ENCODE assay signal across 1 cellular context in the genomic region with DNA sequence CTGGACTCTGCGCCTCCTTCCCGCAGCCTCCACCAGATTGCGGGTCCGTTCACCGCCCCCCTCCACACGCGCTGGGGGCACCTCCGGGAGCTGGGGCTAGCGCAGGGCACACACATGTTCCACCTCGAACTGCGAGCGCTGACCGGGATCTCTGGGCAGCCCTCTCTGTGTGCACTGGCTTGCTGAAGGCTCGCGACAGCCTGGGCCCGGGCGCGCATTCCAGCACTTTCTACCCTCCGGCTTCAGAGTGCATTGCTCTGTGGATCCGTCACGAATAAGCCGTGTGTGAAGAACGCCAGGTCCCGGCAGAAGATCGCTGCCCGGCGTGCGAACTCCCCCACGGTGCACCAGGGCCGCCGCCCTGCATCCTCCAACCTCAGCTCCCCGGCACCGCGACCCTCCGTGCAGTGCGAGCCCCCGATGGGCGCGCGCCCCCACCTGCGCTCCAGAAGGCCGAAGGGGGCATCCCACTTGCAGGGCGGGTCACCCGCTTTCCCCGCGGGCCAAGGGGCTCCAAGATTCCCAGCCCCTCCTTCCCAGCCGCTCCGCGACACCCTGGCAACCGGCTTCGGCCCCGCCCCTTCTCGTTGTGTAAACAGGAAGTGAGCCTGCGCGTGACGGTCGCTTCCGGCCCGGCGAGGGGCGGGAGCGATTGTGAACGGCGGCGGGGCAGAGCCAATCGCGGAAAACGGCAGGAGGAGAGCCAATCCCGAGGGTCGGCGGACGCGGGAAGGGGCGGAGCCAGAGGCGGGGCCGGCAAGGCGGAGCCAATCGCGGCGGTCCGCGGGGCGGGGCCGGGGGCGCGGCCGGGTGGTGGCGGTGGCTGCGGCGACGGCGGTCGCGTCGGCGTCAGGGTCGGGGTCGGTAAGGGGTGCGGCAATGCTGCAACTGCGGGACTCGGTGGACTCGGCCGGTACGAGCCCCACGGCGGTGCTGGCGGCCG.
TF ChIP-seq lines count a peak whose summit lies in the region.

A gene (plus strand): TSS at position 822 of the 943 bp plus-strand sequence. CDS start 58 bp downstream, at position 880.

TF ChIP-seq in HEK293, 187 proteins besides CTCF, POLR2A, EP300 and RAD21 (continued from another document and continues in another):
- TF ChIP-seq, protein P1, sequence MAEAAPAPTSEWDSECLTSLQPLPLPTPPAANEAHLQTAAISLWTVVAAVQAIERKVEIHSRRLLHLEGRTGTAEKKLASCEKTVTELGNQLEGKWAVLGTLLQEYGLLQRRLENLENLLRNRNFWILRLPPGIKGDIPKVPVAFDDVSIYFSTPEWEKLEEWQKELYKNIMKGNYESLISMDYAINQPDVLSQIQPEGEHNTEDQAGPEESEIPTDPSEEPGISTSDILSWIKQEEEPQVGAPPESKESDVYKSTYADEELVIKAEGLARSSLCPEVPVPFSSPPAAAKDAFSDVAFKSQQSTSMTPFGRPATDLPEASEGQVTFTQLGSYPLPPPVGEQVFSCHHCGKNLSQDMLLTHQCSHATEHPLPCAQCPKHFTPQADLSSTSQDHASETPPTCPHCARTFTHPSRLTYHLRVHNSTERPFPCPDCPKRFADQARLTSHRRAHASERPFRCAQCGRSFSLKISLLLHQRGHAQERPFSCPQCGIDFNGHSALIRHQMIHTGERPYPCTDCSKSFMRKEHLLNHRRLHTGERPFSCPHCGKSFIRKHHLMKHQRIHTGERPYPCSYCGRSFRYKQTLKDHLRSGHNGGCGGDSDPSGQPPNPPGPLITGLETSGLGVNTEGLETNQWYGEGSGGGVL (tag by site-specific recombination; IDR thresholded peaks at IDR 0.05), result no peak
- TF ChIP-seq KLF7 (tag by site-specific recombination; IDR thresholded peaks at IDR 0.05; ENCODE audit: borderline replicate concordance), result no peak
- TF ChIP-seq ZNF76 (tag by site-specific recombination; IDR thresholded peaks at IDR 0.05; ENCODE audit: borderline replicate concordance, low read depth), result peak; percentile 83
- no peak for TF ChIP-seq YY2 (tag by site-specific recombination; IDR thresholded peaks at IDR 0.05)
- no peak for TF ChIP-seq REPIN1 (tag by site-specific recombination; IDR thresholded peaks at IDR 0.05; ENCODE audit: low read depth)
- TF ChIP-seq ZNF561 (tag by site-specific recombination; IDR thresholded peaks at IDR 0.05; ENCODE audit: borderline replicate concordance), result no peak
- no peak for TF ChIP-seq ZSCAN30 (tag by site-specific recombination; IDR thresholded peaks at IDR 0.05)
- TF ChIP-seq ZNF211 (tag by site-specific recombination; IDR thresholded peaks at IDR 0.05; ENCODE audit: low read depth), result no peak
- no peak for TF ChIP-seq ZNF19 (tag by site-specific recombination; IDR thresholded peaks at IDR 0.05; ENCODE audit: low read depth)
- TF ChIP-seq, protein P2, sequence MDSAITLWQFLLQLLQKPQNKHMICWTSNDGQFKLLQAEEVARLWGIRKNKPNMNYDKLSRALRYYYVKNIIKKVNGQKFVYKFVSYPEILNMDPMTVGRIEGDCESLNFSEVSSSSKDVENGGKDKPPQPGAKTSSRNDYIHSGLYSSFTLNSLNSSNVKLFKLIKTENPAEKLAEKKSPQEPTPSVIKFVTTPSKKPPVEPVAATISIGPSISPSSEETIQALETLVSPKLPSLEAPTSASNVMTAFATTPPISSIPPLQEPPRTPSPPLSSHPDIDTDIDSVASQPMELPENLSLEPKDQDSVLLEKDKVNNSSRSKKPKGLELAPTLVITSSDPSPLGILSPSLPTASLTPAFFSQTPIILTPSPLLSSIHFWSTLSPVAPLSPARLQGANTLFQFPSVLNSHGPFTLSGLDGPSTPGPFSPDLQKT (IDR thresholded peaks at IDR 0.05; ENCODE audit: borderline replicate concordance, low read depth, low read length), result peak; percentile 56; the same call in 1 of the 2 replicates
- TF ChIP-seq ZNF530 (tag by site-specific recombination; IDR thresholded peaks at IDR 0.05; ENCODE audit: low read depth), result no peak
- TF ChIP-seq ZNF175 (tag by site-specific recombination; IDR thresholded peaks at IDR 0.05), result no peak
- no peak for TF ChIP-seq GFI1B (tag by site-specific recombination; IDR thresholded peaks at IDR 0.05)
- TF ChIP-seq, protein P3, sequence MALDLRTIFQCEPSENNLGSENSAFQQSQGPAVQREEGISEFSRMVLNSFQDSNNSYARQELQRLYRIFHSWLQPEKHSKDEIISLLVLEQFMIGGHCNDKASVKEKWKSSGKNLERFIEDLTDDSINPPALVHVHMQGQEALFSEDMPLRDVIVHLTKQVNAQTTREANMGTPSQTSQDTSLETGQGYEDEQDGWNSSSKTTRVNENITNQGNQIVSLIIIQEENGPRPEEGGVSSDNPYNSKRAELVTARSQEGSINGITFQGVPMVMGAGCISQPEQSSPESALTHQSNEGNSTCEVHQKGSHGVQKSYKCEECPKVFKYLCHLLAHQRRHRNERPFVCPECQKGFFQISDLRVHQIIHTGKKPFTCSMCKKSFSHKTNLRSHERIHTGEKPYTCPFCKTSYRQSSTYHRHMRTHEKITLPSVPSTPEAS (tag by site-specific recombination; IDR thresholded peaks at IDR 0.05), result no peak
- no peak for TF ChIP-seq ZNF423 (tag by site-specific recombination; IDR thresholded peaks at IDR 0.05)
- no peak for TF ChIP-seq ZNF121 (tag by site-specific recombination; IDR thresholded peaks at IDR 0.05)
- TF ChIP-seq, protein P4, sequence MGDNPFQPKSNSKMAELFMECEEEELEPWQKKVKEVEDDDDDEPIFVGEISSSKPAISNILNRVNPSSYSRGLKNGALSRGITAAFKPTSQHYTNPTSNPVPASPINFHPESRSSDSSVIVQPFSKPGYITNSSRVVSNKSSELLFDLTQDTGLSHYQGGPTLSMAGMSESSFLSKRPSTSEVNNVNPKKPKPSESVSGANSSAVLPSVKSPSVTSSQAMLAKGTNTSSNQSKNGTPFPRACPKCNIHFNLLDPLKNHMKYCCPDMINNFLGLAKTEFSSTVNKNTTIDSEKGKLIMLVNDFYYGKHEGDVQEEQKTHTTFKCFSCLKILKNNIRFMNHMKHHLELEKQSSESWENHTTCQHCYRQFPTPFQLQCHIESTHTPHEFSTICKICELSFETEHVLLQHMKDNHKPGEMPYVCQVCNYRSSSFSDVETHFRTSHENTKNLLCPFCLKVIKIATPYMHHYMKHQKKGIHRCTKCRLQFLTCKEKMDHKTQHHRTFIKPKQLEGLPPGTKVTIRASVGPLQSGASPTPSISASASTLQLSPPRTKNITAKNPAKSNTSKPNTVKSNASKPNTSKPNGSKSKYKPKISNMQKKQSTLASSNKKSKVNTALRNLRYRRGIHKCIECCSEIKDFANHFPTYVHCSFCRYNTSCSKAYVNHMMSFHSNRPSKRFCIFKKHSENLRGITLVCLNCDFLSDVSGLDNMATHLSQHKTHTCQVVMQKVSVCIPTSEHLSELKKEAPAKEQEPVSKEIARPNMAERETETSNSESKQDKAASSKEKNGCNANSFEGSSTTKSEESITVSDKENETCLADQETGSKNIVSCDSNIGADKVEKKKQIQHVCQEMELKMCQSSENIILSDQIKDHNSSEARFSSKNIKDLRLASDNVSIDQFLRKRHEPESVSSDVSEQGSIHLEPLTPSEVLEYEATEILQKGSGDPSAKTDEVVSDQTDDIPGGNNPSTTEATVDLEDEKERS (tag by site-specific recombination; IDR thresholded peaks at IDR 0.05), result no peak
- no peak for TF ChIP-seq ZNF133 (tag by site-specific recombination; IDR thresholded peaks at IDR 0.05)
- no peak for TF ChIP-seq HOXC10 (CRISPR knock-in tag; IDR thresholded peaks at IDR 0.05)
- TF ChIP-seq ZNF629 (tag by site-specific recombination; IDR thresholded peaks at IDR 0.05), result peak; percentile 56; the same call in 1 of the 2 replicates
- TF ChIP-seq ZNF248 (tag by site-specific recombination; IDR thresholded peaks at IDR 0.05), result no peak
- no peak for TF ChIP-seq ZNF48 (tag by site-specific recombination; IDR thresholded peaks at IDR 0.05)
- TF ChIP-seq ZNF654 (tag by site-specific recombination; IDR thresholded peaks at IDR 0.05; ENCODE audit: low read depth), result no peak
- TF ChIP-seq, protein P5, sequence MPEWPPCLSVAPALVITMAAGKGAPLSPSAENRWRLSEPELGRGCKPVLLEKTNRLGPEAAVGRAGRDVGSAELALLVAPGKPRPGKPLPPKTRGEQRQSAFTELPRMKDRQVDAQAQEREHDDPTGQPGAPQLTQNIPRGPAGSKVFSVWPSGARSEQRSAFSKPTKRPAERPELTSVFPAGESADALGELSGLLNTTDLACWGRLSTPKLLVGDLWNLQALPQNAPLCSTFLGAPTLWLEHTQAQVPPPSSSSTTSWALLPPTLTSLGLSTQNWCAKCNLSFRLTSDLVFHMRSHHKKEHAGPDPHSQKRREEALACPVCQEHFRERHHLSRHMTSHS (tag by site-specific recombination; IDR thresholded peaks at IDR 0.05), result no peak
- TF ChIP-seq, protein P6, sequence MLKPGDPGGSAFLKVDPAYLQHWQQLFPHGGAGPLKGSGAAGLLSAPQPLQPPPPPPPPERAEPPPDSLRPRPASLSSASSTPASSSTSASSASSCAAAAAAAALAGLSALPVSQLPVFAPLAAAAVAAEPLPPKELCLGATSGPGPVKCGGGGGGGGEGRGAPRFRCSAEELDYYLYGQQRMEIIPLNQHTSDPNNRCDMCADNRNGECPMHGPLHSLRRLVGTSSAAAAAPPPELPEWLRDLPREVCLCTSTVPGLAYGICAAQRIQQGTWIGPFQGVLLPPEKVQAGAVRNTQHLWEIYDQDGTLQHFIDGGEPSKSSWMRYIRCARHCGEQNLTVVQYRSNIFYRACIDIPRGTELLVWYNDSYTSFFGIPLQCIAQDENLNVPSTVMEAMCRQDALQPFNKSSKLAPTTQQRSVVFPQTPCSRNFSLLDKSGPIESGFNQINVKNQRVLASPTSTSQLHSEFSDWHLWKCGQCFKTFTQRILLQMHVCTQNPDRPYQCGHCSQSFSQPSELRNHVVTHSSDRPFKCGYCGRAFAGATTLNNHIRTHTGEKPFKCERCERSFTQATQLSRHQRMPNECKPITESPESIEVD (tag by site-specific recombination; IDR thresholded peaks at IDR 0.05), result no peak
- TF ChIP-seq, protein P7, sequence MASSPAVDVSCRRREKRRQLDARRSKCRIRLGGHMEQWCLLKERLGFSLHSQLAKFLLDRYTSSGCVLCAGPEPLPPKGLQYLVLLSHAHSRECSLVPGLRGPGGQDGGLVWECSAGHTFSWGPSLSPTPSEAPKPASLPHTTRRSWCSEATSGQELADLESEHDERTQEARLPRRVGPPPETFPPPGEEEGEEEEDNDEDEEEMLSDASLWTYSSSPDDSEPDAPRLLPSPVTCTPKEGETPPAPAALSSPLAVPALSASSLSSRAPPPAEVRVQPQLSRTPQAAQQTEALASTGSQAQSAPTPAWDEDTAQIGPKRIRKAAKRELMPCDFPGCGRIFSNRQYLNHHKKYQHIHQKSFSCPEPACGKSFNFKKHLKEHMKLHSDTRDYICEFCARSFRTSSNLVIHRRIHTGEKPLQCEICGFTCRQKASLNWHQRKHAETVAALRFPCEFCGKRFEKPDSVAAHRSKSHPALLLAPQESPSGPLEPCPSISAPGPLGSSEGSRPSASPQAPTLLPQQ (tag by site-specific recombination; IDR thresholded peaks at IDR 0.05), result 0 out of 2 replicates have a peak, but pooled peaks have one; percentile 31
- TF ChIP-seq ZFP69B (tag by site-specific recombination; IDR thresholded peaks at IDR 0.05), result no peak
- TF ChIP-seq ZNF324 (tag by site-specific recombination; IDR thresholded peaks at IDR 0.05), result no peak
- TF ChIP-seq ZNF157 (tag by site-specific recombination; IDR thresholded peaks at IDR 0.05), result no peak
- TF ChIP-seq, protein P8, sequence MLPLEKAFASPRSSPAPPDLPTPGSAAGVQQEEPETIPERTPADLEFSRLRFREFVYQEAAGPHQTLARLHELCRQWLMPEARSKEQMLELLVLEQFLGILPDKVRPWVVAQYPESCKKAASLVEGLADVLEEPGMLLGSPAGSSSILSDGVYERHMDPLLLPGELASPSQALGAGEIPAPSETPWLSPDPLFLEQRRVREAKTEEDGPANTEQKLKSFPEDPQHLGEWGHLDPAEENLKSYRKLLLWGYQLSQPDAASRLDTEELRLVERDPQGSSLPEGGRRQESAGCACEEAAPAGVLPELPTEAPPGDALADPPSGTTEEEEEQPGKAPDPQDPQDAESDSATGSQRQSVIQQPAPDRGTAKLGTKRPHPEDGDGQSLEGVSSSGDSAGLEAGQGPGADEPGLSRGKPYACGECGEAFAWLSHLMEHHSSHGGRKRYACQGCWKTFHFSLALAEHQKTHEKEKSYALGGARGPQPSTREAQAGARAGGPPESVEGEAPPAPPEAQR (tag by site-specific recombination; IDR thresholded peaks at IDR 0.05), result no peak
- TF ChIP-seq ZIC2 (tag by site-specific recombination; IDR thresholded peaks at IDR 0.05), result peak; percentile 37; the same call in 1 of the 2 replicates
- TF ChIP-seq, protein P9, sequence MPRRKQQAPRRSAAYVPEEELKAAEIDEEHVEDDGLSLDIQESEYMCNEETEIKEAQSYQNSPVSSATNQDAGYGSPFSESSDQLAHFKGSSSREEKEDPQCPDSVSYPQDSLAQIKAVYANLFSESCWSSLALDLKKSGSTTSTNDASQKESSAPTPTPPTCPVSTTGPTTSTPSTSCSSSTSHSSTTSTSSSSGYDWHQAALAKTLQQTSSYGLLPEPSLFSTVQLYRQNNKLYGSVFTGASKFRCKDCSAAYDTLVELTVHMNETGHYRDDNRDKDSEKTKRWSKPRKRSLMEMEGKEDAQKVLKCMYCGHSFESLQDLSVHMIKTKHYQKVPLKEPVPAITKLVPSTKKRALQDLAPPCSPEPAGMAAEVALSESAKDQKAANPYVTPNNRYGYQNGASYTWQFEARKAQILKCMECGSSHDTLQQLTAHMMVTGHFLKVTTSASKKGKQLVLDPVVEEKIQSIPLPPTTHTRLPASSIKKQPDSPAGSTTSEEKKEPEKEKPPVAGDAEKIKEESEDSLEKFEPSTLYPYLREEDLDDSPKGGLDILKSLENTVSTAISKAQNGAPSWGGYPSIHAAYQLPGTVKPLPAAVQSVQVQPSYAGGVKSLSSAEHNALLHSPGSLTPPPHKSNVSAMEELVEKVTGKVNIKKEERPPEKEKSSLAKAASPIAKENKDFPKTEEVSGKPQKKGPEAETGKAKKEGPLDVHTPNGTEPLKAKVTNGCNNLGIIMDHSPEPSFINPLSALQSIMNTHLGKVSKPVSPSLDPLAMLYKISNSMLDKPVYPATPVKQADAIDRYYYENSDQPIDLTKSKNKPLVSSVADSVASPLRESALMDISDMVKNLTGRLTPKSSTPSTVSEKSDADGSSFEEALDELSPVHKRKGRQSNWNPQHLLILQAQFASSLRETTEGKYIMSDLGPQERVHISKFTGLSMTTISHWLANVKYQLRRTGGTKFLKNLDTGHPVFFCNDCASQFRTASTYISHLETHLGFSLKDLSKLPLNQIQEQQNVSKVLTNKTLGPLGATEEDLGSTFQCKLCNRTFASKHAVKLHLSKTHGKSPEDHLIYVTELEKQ (tag by site-specific recombination; IDR thresholded peaks at IDR 0.05; ENCODE audit: borderline replicate concordance), result no peak
- TF ChIP-seq ZNF623 (tag by site-specific recombination; IDR thresholded peaks at IDR 0.05), result no peak
- TF ChIP-seq ZFP3 (tag by site-specific recombination; IDR thresholded peaks at IDR 0.05; ENCODE audit: low read depth), result no peak
- 0 out of 2 replicates have a peak, but pooled peaks have one; percentile 46 for TF ChIP-seq SP7 (tag by site-specific recombination; IDR thresholded peaks at IDR 0.05)
- TF ChIP-seq FEZF1 (tag by site-specific recombination; IDR thresholded peaks at IDR 0.05), result no peak
- 0 out of 2 replicates have a peak, but pooled peaks have one; percentile 49 for TF ChIP-seq ZBTB20 (tag by site-specific recombination; IDR thresholded peaks at IDR 0.05)
- no peak for TF ChIP-seq ZNF521 (tag by site-specific recombination; IDR thresholded peaks at IDR 0.05)
- no peak for TF ChIP-seq ZNF223 (tag by site-specific recombination; IDR thresholded peaks at IDR 0.05)
